18 cellular contexts compared by ENCODE assay signal in the genomic region with DNA sequence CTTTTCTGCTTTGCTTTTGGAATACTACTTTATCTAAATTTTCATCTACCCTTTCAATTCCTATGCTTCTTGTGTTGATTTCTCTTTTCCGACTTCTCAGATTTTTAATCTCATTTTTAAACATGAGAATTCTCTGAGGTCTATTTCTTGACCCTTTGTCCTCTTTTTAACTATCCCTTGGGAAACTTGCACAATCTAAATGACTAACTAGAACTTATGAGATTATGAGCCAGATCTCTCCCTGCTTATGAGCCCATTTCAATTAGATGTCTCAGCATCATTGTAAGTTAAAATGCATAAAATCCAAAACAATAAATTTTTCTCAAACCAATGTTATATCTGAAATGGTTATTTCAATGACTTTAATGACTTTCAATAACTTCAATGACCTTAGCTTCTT.
"Had no signal": no experiment of that assay in that cellular context is flagged by ENCODE, and none has a peak within 500 bp of the region (broad histone marks: within the 10 kb centered on the region; RNA-seq: fewer than 3 reads in every experiment).

No MANE protein-coding gene starts in this region.

- H3K4me3 ChIP-seq: lower lobe of right lung, prostate gland, stomach, thyroid gland had no signal

- H3K36me3 ChIP-seq: lower lobe of right lung, prostate gland, stomach, thyroid gland had no signal

- H3K27me3 ChIP-seq: stomach, thyroid gland had no signal

- H3K27ac Mint-ChIP-seq: activated B cell treated with CpG ODN at 0.5 μM for 24 hours; activated CD8-positive, alpha-beta T cell treated with anti-CD3 and anti-CD28 coated beads for 36 hours; activated naive CD8-positive, alpha-beta T cell treated with anti-CD3 and anti-CD28 coated beads for 36 hours; mesothelial cell of epicardium had no signal

- H3K4me1 ChIP-seq: lower lobe of right lung, prostate gland, stomach, thyroid gland had no signal

- H3K27ac ChIP-seq: epithelial cell of prostate, lower lobe of right lung, prostate gland, stomach had no signal

- ATAC-seq: activated CD8-positive, alpha-beta T cell treated with anti-CD3 and anti-CD28 coated beads for 36 hours; activated T-cell treated with anti-CD3 and anti-CD28 coated beads, Interleukin-2, amount 50 U/mL, for 4 hours; lower lobe of right lung; right cardiac atrium had no signal

- H3K9me3 ChIP-seq: lower lobe of right lung, prostate gland, stomach, thyroid gland had no signal

- DNase-seq: activated B cell treated with CpG ODN at 0.5 μM for 24 hours; activated CD4-positive, alpha-beta T cell treated with anti-CD3 and anti-CD28 coated beads for 48 hours; activated CD8-positive, alpha-beta T cell treated with anti-CD3 and anti-CD28 coated beads for 36 hours; activated naive CD8-positive, alpha-beta T cell treated with anti-CD3 and anti-CD28 coated beads for 36 hours; activated T-cell treated with anti-CD3 and anti-CD28 coated beads, Interleukin-2, amount 50 U/mL, for 4 hours; anterior cingulate cortex; glutamatergic neuron; hypothalamus; kidney glomerular epithelial cell; lower lobe of right lung; right cardiac atrium; stimulated activated CD4-positive, alpha-beta T cell treated with anti-CD3 and anti-CD28 coated beads, Interleukin-1b, Interleukin-23, amount 100 ng/mL, for 48 hours; stomach; T-helper 2 cell; thyroid gland had no signal

- H3K36me3 Mint-ChIP-seq: activated naive CD8-positive, alpha-beta T cell treated with anti-CD3 and anti-CD28 coated beads for 36 hours; mesothelial cell of epicardium had no signal

- H3K9me3 Mint-ChIP-seq: activated B cell treated with CpG ODN at 0.5 μM for 24 hours; activated T-cell treated with anti-CD3 and anti-CD28 coated beads, Interleukin-2, amount 50 U/mL, for 4 hours had no signal

- H3K4me1 Mint-ChIP-seq: activated B cell treated with CpG ODN at 0.5 μM for 24 hours; activated naive CD8-positive, alpha-beta T cell treated with anti-CD3 and anti-CD28 coated beads for 36 hours; mesothelial cell of epicardium had no signal

- H3K27me3 Mint-ChIP-seq: activated B cell treated with CpG ODN at 0.5 μM for 24 hours; activated CD8-positive, alpha-beta T cell treated with anti-CD3 and anti-CD28 coated beads for 36 hours; activated naive CD8-positive, alpha-beta T cell treated with anti-CD3 and anti-CD28 coated beads for 36 hours had no signal

- H3K4me3 Mint-ChIP-seq: activated B cell treated with CpG ODN at 0.5 μM for 24 hours; activated CD8-positive, alpha-beta T cell treated with anti-CD3 and anti-CD28 coated beads for 36 hours; activated naive CD8-positive, alpha-beta T cell treated with anti-CD3 and anti-CD28 coated beads for 36 hours; activated T-cell treated with anti-CD3 and anti-CD28 coated beads, Interleukin-2, amount 50 U/mL, for 4 hours; mesothelial cell of epicardium had no signal
